1 cellular context compared by ENCODE assay signal in genomic region chr17:50660887-50661345, GRCh38.
TF ChIP-seq lines count a peak whose summit lies in the region.

No MANE protein-coding gene starts in this region.

TF ChIP-seq in endothelial cell of umbilical vein, 7 proteins besides CTCF, POLR2A, EP300 and RAD21:
- TF ChIP-seq FOS (IDR thresholded peaks at IDR 0.05; ENCODE audit: borderline replicate concordance, insufficient read depth, low read length) (no peak), MYC (IDR thresholded peaks at IDR 0.05; ENCODE audit: low read depth, low read length) (no peak), GATA2 (IDR thresholded peaks at IDR 0.05; ENCODE audit: insufficient read depth, insufficient read length, low read depth, low read length) (no peak), POLR2AphosphoS5 (IDR thresholded peaks at IDR 0.05; ENCODE audit: insufficient read depth, low read depth, low read length) (no peak), JUN (IDR thresholded peaks at IDR 0.05; ENCODE audit: borderline replicate concordance, insufficient read depth, insufficient read length, low read depth) (no peak), EZH2 (IDR thresholded peaks at IDR 0.05; ENCODE audit: borderline replicate concordance, low read depth, low read length, severe bottlenecking) (no peak), MAX (IDR thresholded peaks at IDR 0.05; ENCODE audit: insufficient read depth, insufficient read length) (no peak)
